8 cellular contexts compared by ENCODE assay signal in the genomic region with DNA sequence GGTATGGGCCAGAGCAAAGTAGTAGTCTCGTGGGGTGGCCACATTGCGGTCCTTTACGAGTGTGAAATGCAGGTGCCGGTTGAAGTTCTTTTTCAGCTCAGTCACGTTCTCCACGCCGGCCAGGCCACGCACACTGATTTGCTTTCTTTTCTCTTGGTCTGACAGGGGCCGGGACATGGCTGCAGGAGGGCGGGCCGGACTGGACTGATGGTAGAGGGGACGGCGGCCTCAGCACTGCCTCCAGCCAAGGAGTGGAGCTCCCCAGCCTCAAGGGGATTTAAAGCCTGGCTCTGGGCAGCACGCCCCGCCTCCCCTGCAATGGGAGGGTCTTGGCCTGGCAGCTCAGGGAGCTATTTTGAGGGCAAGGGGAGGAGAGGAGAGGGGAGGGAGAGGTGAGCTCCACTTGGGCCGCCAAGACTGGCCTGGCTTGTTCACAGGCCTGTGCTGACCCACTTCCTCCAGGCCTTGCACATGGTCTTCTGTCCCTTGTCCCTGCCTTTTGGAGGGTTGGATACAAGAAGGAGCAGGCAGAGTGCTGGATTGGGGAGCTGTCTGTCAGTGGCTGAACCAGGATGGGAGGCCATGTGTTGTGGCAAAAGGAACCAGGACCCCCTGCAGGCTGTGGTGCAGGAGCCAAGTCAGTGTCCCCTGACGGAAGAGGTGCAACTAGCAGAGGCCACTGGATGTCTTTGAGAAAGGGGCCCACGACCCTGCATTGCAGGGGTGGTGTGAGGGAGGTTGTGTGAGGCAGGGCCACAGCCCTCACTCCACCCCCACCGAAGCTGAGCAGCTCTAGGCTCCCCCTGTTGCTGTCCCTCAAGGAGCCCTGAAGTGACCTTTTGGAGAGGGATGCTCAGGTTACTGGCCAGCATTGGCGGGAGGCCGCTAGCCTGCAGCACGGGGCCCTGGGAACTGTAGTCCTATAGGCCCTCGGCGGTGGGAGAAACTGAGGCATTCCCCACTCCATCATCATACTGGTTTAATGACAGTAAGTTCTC. TPM values are rescaled to one million over a fixed set of nuclear protein-coding genes. Genes with fewer than 3 reads are reported as not detected.
DNase-seq lines count a peak whose midpoint lies in the region; ATAC-seq and TF ChIP-seq lines count a peak whose summit lies in the region.

Gene PYGM, minus strand, starts transcription at position 253 of the 998 bp plus-strand sequence. Its CDS starts 76 bp downstream, at position 177.

- no peak for TF ChIP-seq POLR2A in erythroblast (IDR thresholded peaks at IDR 0.05; ENCODE audit: low read length)

- H3K9me3 Mint-ChIP-seq in stimulated activated memory B cell treated with anti-CD40 and anti-IgM and Interleukin-4, amounts not matched to agents 10 μg/mL and 1 μg/mL and 100 μg/mL, for 72 hours: no peaks in the 10 kb centered on the region

- DNase-seq in LHCN-M2 (ENCODE audit: low read depth) (peak; percentile 69), amygdala (lab: John Stamatoyannopoulos, UW) (peak in 35 of 56 donors; percentile 6 to 89 (median 56)), iPS-NIHi7 (ENCODE audit: extremely low spot score) (peak; percentile 84), erythroblast (lab: John Stamatoyannopoulos, UW) (no peak), NCI-H748 treated with DMSO at 0.1 percent for 48 hours (lab: John Stamatoyannopoulos, UW) (no peak)

- no peak within 1 kb of the TSS for H3K4me3 Mint-ChIP-seq in stimulated activated memory B cell treated with anti-CD40 and anti-IgM and Interleukin-4, amounts not matched to agents 10 μg/mL and 1 μg/mL and 100 μg/mL, for 72 hours

- peaks cover 25% of the 10 kb centered on the region for H3K36me3 Mint-ChIP-seq in stimulated activated memory B cell treated with anti-CD40 and anti-IgM and Interleukin-4, amounts not matched to agents 10 μg/mL and 1 μg/mL and 100 μg/mL, for 72 hours

- H3K4me1 Mint-ChIP-seq in stimulated activated memory B cell treated with anti-CD40 and anti-IgM and Interleukin-4, amounts not matched to agents 10 μg/mL and 1 μg/mL and 100 μg/mL, for 72 hours: peaks cover 59% of the 10 kb centered on the region

- peak within 1 kb of the TSS; percentile 85 for H3K27ac Mint-ChIP-seq in stimulated activated memory B cell treated with anti-CD40 and anti-IgM and Interleukin-4, amounts not matched to agents 10 μg/mL and 1 μg/mL and 100 μg/mL, for 72 hours

- H3K27me3 Mint-ChIP-seq in stimulated activated memory B cell treated with anti-CD40 and anti-IgM and Interleukin-4, amounts not matched to agents 10 μg/mL and 1 μg/mL and 100 μg/mL, for 72 hours: no peaks in the 10 kb centered on the region

- no peak for ATAC-seq in stimulated activated memory B cell treated with anti-CD40 and anti-IgM and Interleukin-4, amounts not matched to agents 10 μg/mL and 1 μg/mL and 100 μg/mL, for 72 hours
- ATAC-seq in HG02970 (IDR thresholded peaks at IDR 0.05; ENCODE audit: low FRiP score, unreplicated experiment) (no peak), GM21526 (IDR thresholded peaks at IDR 0.05; ENCODE audit: low FRiP score, unreplicated experiment) (no peak)

RNA-seq across cellular contexts. Expression of gene PYGM, which starts in this region (rescaled TPM):
- not detected in 2 replicates for total RNA-seq in LHCN-M2 (2014; rRNA removed)
- polyA plus RNA-seq in LHCN-M2 (2012): not detected

Comparison
In these comparisons a context has a peak if more than half of its experiments do, and no peak if none do; other contexts are left out.
1. Peak in DNase-seq in LHCN-M2; RNA of the gene not detected or under 1 TPM.
2. DNase-seq: peak in amygdala (35 of 56) and iPS-NIHi7 (single experiment); none in erythroblast (0 of 2) and NCI-H748 treated with DMSO at 0.1 percent for 48 hours (single experiment).